ENCODE assay signal across 1 cellular context in genomic region chr3:140572334-140572733, GRCh38.
TF ChIP-seq lines count a peak whose summit lies in the region.

No MANE protein-coding gene starts in this region.

TF ChIP-seq in GM23338, 12 proteins besides CTCF, POLR2A, EP300 and RAD21 (continued from another document):
- TF ChIP-seq ZNF462 (CRISPR knock-in tag; IDR thresholded peaks at IDR 0.05) = no peak
- TF ChIP-seq EZH2 (IDR thresholded peaks at IDR 0.05; ENCODE audit: low read depth, unreplicated experiment) = no peak
- TF ChIP-seq POLR2AphosphoS5 (IDR thresholded peaks at IDR 0.05; ENCODE audit: low read depth) = no peak
- TF ChIP-seq ZNF331 (CRISPR knock-in tag; IDR thresholded peaks at IDR 0.05; ENCODE audit: low read depth) = no peak
- TF ChIP-seq STAT1 (IDR thresholded peaks at IDR 0.05; ENCODE audit: unreplicated experiment) = no peak
- TF ChIP-seq NANOG (IDR thresholded peaks at IDR 0.05; ENCODE audit: borderline replicate concordance) = no peak
- no peak for TF ChIP-seq CREB1 (CRISPR knock-in tag; IDR thresholded peaks at IDR 0.05; ENCODE audit: low read depth)
- TF ChIP-seq REST (IDR thresholded peaks at IDR 0.05; ENCODE audit: unreplicated experiment) = no peak
- no peak for TF ChIP-seq ZNF114 (CRISPR knock-in tag; IDR thresholded peaks at IDR 0.05)
- no peak for TF ChIP-seq ETS1 (IDR thresholded peaks at IDR 0.05)
- no peak for TF ChIP-seq JUNB (IDR thresholded peaks at IDR 0.05; ENCODE audit: unreplicated experiment)
TF ChIP-seq in GM23338: peak in this region for 0.
